9 cellular contexts compared by ENCODE assay signal in genomic region chr17:75088902-75089417, GRCh38. TPM values are rescaled to one million over a fixed set of nuclear protein-coding genes. Genes with fewer than 3 reads are reported as not detected.
DNase-seq lines count a peak whose midpoint lies in the region; ATAC-seq and TF ChIP-seq lines count a peak whose summit lies in the region.
"Had no signal": no experiment of that assay in that cellular context is flagged by ENCODE, and none has a peak within 500 bp of the region (broad histone marks: within the 10 kb centered on the region; RNA-seq: fewer than 3 reads in every experiment).

No MANE protein-coding gene starts in this region.

- H3K27ac ChIP-seq in Karpas-422 (ENCODE audit: low read length) (no peak overlapping the region), breast epithelium (peak overlapping the region; percentile 93 to 98)
- H3K27ac ChIP-seq: SK-N-MC had no signal

- no peaks in the 10 kb centered on the region for H3K27me3 ChIP-seq in Karpas-422 (ENCODE audit: low read length)
- H3K27me3 ChIP-seq in breast epithelium: no peaks in the 10 kb centered on the region

- H3K79me2 ChIP-seq in Karpas-422 (ENCODE audit: low read length): no peaks in the 10 kb centered on the region

- no peak overlapping the region for H3K4me2 ChIP-seq in Karpas-422 (ENCODE audit: low read depth, low read length, poor library complexity, severe bottlenecking)

- H4K20me1 ChIP-seq in Karpas-422 (ENCODE audit: insufficient read depth, low read depth, low read length): no peaks in the 10 kb centered on the region

- no peak for TF ChIP-seq POLR2A in breast epithelium (IDR thresholded peaks at IDR 0.05)

- H3K36me3 ChIP-seq in Karpas-422 (ENCODE audit: insufficient read depth, low read length) (no peaks in the 10 kb centered on the region), breast epithelium (no peaks in the 10 kb centered on the region)

- no peak for TF ChIP-seq CTCF in breast epithelium (IDR thresholded peaks at IDR 0.05)

- no peak for ATAC-seq in HG02759 (IDR thresholded peaks at IDR 0.05; ENCODE audit: unreplicated experiment)
- ATAC-seq in GM18520 (IDR thresholded peaks at IDR 0.05; ENCODE audit: unreplicated experiment): no peak
- no peak for ATAC-seq in HG03095 (IDR thresholded peaks at IDR 0.05; ENCODE audit: unreplicated experiment)

- no peak overlapping the region for H3K9ac ChIP-seq in Karpas-422 (ENCODE audit: low read length)

- no peak overlapping the region for H3K4me3 ChIP-seq in Karpas-422 (ENCODE audit: low read length)
- H3K4me3 ChIP-seq in breast epithelium: peak overlapping the region in 2 of 3 donors; percentile 69 to 91

- H3K4me1 ChIP-seq in Karpas-422 (ENCODE audit: low read length): no peaks in the 10 kb centered on the region
- H3K4me1 ChIP-seq in breast epithelium: peaks cover 33 to 44% of the 10 kb centered on the region in 2 donors

- H3K9me2 ChIP-seq in Karpas-422 (replicated peaks; ENCODE audit: insufficient read depth, low read length): no peaks in the 10 kb centered on the region

- DNase-seq in AG20443 (ENCODE audit: low spot score) (peak; percentile 65), Karpas-422 (peak; percentile 34), breast epithelium (ENCODE audit: low spot score in 2 of 2) (peak in 1 of 2 donors; percentile 48), mucosa of gallbladder (ENCODE audit: low spot score) (peak; percentile 43), anterior cingulate cortex (lab: John Stamatoyannopoulos, UW) (no peak)

- H3K9me3 ChIP-seq in Karpas-422 (ENCODE audit: low read length) (no peaks in the 10 kb centered on the region), breast epithelium (no peaks in the 10 kb centered on the region)

- intact Hi-C loops in breast epithelium (cut with DNase I; ENCODE audit: low total_unique reads): no loop called here

- H2AFZ ChIP-seq in Karpas-422 (ENCODE audit: low read length): no peak overlapping the region

RNA-seq across cellular contexts. Expression of gene SLC16A5, which starts 1.2 kb away (rescaled TPM):
- not detected in 2 replicates for total RNA-seq in Karpas-422 (2014; rRNA removed; shearing (Covaris generic); ENCODE audit: low replicate concordance)
- 10 to 100 TPM in 2 of 3 donors, 1 to 10 TPM in 1; 9.0 to 19.8 (median 18.4) TPM for total RNA-seq in breast epithelium
- 19.9 TPM for total RNA-seq in mucosa of gallbladder

RNA-seq across cellular contexts. Expression of gene ARMC7, which starts 20.8 kb away (rescaled TPM):
- 6.1 and 12.8 TPM in 2 replicates for total RNA-seq in Karpas-422 (2014; rRNA removed; shearing (Covaris generic); ENCODE audit: low replicate concordance)
- total RNA-seq in breast epithelium: 1 to 10 TPM; 3.4 to 6.7 (median 5.6) TPM
- 20.2 TPM for total RNA-seq in mucosa of gallbladder

RNA-seq across cellular contexts. Expression of gene KCTD2, which starts 41.9 kb away (rescaled TPM):
- total RNA-seq in Karpas-422 (2014; rRNA removed; shearing (Covaris generic); ENCODE audit: low replicate concordance): 21.0 and 24.7 TPM in 2 replicates
- 10 to 100 TPM; 23.5 to 28.4 (median 24.6) TPM for total RNA-seq in breast epithelium
- total RNA-seq in mucosa of gallbladder: 28.3 TPM

RNA-seq across cellular contexts. Expression of gene ATP5PD, which starts 42.2 kb away (rescaled TPM):
- 186 and 187 TPM in 2 replicates for total RNA-seq in Karpas-422 (2014; rRNA removed; shearing (Covaris generic); ENCODE audit: low replicate concordance)
- total RNA-seq in breast epithelium: 100 to 1,000 TPM; 190 to 268 (median 222) TPM
- total RNA-seq in mucosa of gallbladder: 226 TPM

RNA-seq across cellular contexts. Expression of gene NT5C, which starts 42.6 kb away (rescaled TPM):
- 43.6 and 174 TPM in 2 replicates for total RNA-seq in Karpas-422 (2014; rRNA removed; shearing (Covaris generic); ENCODE audit: low replicate concordance)
- total RNA-seq in breast epithelium: 100 to 1,000 TPM in 1 of 3 donors, 10 to 100 TPM in 2; 79.6 to 106 (median 91.4) TPM
- total RNA-seq in mucosa of gallbladder: 50.0 TPM

Comparison
In these comparisons a context has a peak if more than half of its experiments do, and no peak if none do; other contexts are left out.
1. DNase-seq: peak in AG20443 (single experiment), Karpas-422 (single experiment) and mucosa of gallbladder (single experiment); none in anterior cingulate cortex (0 of 58).